Comparison of ENCODE assay signal across 1 cellular context in the genomic region with DNA sequence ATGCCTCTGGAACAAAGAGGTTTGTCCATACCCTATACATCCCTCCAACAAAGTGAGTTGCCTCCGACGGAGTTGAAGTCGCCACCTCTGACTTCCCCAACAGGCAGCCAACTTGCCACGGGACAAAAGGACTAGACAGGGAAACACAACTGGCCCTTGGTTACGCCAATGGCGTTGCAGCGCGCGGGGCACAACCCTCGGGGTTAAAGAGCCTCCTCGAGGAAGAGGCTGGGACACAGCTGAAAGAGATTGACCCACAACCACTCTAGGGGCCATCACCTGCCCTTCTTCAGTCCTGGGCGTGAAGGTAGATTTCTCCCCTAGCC.
TF ChIP-seq lines count a peak whose summit lies in the region.

No MANE protein-coding gene starts in this region.

TF ChIP-seq in HepG2, 621 proteins besides CTCF, POLR2A, EP300 and RAD21 (continued from another document and continues in another):
- TF ChIP-seq, protein P1, sequence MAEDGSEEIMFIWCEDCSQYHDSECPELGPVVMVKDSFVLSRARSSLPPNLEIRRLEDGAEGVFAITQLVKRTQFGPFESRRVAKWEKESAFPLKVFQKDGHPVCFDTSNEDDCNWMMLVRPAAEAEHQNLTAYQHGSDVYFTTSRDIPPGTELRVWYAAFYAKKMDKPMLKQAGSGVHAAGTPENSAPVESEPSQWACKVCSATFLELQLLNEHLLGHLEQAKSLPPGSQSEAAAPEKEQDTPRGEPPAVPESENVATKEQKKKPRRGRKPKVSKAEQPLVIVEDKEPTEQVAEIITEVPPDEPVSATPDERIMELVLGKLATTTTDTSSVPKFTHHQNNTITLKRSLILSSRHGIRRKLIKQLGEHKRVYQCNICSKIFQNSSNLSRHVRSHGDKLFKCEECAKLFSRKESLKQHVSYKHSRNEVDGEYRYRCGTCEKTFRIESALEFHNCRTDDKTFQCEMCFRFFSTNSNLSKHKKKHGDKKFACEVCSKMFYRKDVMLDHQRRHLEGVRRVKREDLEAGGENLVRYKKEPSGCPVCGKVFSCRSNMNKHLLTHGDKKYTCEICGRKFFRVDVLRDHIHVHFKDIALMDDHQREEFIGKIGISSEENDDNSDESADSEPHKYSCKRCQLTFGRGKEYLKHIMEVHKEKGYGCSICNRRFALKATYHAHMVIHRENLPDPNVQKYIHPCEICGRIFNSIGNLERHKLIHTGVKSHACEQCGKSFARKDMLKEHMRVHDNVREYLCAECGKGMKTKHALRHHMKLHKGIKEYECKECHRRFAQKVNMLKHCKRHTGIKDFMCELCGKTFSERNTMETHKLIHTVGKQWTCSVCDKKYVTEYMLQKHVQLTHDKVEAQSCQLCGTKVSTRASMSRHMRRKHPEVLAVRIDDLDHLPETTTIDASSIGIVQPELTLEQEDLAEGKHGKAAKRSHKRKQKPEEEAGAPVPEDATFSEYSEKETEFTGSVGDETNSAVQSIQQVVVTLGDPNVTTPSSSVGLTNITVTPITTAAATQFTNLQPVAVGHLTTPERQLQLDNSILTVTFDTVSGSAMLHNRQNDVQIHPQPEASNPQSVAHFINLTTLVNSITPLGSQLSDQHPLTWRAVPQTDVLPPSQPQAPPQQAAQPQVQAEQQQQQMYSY (CRISPR knock-in tag; IDR thresholded peaks at IDR 0.05) = peak; percentile 48; the same call in 1 of the 2 replicates
- TF ChIP-seq NRL (CRISPR knock-in tag; IDR thresholded peaks at IDR 0.05; ENCODE audit: borderline replicate concordance) (no peak), SP1 (IDR thresholded peaks at IDR 0.05) (no peak), SP1 (CRISPR knock-in tag; IDR thresholded peaks at IDR 0.05) (peak; percentile 12; the same call in 1 of the 2 replicates), MAF1 (CRISPR knock-in tag; IDR thresholded peaks at IDR 0.05; ENCODE audit: borderline replicate concordance) (no peak), TCF7L2 (IDR thresholded peaks at IDR 0.05; ENCODE audit: low read depth, low read length) (no peak), RBAK (CRISPR knock-in tag; IDR thresholded peaks at IDR 0.05) (no peak), ZBTB3 (CRISPR knock-in tag; IDR thresholded peaks at IDR 0.05; ENCODE audit: borderline replicate concordance, low read depth) (no peak), NCOA5 (CRISPR knock-in tag; IDR thresholded peaks at IDR 0.05) (no peak), AGO2 (optimal IDR thresholded peaks at IDR 0.05; ENCODE audit: low read depth, low read length) (peak; percentile 53), KMT2A (CRISPR knock-in tag; IDR thresholded peaks at IDR 0.05) (no peak), MAFK (conservative IDR thresholded peaks at IDR 0.05 in 1 of 2, IDR thresholded peaks at IDR 0.05 in 1 of 2; ENCODE audit: low read length in 2 of 2) (no peak), RFX3 (CRISPR knock-in tag; IDR thresholded peaks at IDR 0.05) (no peak), ERF (CRISPR knock-in tag; IDR thresholded peaks at IDR 0.05) (peak; percentile 14; the same call in 1 of the 2 replicates), CBFB (CRISPR knock-in tag; IDR thresholded peaks at IDR 0.05) (no peak), KDM5A (IDR thresholded peaks at IDR 0.05; ENCODE audit: borderline replicate concordance, low read length) (no peak), ZNF446 (CRISPR knock-in tag; IDR thresholded peaks at IDR 0.05) (no peak), NFYB (CRISPR knock-in tag; IDR thresholded peaks at IDR 0.05) (peak; percentile 72), ZNF317 (CRISPR knock-in tag; IDR thresholded peaks at IDR 0.05) (no peak; the same call in 1 of the 2 replicates), SAFB2 (CRISPR knock-in tag; IDR thresholded peaks at IDR 0.05; ENCODE audit: borderline replicate concordance, low read depth) (no peak), ZBTB38 (CRISPR knock-in tag; IDR thresholded peaks at IDR 0.05) (no peak)
- TF ChIP-seq, protein P2, sequence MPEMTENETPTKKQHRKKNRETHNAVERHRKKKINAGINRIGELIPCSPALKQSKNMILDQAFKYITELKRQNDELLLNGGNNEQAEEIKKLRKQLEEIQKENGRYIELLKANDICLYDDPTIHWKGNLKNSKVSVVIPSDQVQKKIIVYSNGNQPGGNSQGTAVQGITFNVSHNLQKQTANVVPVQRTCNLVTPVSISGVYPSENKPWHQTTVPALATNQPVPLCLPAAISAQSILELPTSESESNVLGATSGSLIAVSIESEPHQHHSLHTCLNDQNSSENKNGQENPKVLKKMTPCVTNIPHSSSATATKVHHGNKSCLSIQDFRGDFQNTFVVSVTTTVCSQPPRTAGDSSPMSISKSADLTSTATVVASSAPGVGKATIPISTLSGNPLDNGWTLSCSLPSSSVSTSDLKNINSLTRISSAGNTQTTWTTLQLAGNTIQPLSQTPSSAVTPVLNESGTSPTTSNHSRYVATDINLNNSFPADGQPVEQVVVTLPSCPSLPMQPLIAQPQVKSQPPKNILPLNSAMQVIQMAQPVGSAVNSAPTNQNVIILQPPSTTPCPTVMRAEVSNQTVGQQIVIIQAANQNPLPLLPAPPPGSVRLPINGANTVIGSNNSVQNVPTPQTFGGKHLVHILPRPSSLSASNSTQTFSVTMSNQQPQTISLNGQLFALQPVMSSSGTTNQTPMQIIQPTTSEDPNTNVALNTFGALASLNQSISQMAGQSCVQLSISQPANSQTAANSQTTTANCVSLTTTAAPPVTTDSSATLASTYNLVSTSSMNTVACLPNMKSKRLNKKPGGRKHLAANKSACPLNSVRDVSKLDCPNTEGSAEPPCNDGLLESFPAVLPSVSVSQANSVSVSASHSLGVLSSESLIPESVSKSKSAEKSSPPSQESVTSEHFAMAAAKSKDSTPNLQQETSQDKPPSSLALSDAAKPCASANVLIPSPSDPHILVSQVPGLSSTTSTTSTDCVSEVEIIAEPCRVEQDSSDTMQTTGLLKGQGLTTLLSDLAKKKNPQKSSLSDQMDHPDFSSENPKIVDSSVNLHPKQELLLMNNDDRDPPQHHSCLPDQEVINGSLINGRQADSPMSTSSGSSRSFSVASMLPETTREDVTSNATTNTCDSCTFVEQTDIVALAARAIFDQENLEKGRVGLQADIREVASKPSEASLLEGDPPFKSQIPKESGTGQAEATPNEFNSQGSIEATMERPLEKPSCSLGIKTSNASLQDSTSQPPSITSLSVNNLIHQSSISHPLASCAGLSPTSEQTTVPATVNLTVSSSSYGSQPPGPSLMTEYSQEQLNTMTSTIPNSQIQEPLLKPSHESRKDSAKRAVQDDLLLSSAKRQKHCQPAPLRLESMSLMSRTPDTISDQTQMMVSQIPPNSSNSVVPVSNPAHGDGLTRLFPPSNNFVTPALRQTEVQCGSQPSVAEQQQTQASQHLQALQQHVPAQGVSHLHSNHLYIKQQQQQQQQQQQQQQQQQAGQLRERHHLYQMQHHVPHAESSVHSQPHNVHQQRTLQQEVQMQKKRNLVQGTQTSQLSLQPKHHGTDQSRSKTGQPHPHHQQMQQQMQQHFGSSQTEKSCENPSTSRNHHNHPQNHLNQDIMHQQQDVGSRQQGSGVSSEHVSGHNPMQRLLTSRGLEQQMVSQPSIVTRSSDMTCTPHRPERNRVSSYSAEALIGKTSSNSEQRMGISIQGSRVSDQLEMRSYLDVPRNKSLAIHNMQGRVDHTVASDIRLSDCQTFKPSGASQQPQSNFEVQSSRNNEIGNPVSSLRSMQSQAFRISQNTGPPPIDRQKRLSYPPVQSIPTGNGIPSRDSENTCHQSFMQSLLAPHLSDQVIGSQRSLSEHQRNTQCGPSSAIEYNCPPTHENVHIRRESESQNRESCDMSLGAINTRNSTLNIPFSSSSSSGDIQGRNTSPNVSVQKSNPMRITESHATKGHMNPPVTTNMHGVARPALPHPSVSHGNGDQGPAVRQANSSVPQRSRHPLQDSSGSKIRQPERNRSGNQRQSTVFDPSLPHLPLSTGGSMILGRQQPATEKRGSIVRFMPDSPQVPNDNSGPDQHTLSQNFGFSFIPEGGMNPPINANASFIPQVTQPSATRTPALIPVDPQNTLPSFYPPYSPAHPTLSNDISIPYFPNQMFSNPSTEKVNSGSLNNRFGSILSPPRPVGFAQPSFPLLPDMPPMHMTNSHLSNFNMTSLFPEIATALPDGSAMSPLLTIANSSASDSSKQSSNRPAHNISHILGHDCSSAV (CRISPR knock-in tag; IDR thresholded peaks at IDR 0.05; ENCODE audit: borderline replicate concordance) = no peak
- TF ChIP-seq, protein P3, sequence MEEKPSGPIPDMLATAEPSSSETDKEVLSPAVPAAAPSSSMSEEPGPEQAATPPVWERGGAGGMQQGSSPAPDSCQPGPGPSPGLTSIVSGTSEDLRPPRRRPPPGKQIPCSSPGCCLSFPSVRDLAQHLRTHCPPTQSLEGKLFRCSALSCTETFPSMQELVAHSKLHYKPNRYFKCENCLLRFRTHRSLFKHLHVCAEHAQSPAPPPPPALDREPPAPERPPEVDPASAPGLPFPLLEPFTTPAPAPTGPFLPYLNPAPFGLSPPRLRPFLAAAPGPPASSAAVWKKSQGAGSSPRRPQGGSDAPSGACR (CRISPR knock-in tag; IDR thresholded peaks at IDR 0.05) = no peak
- TF ChIP-seq, protein P4, sequence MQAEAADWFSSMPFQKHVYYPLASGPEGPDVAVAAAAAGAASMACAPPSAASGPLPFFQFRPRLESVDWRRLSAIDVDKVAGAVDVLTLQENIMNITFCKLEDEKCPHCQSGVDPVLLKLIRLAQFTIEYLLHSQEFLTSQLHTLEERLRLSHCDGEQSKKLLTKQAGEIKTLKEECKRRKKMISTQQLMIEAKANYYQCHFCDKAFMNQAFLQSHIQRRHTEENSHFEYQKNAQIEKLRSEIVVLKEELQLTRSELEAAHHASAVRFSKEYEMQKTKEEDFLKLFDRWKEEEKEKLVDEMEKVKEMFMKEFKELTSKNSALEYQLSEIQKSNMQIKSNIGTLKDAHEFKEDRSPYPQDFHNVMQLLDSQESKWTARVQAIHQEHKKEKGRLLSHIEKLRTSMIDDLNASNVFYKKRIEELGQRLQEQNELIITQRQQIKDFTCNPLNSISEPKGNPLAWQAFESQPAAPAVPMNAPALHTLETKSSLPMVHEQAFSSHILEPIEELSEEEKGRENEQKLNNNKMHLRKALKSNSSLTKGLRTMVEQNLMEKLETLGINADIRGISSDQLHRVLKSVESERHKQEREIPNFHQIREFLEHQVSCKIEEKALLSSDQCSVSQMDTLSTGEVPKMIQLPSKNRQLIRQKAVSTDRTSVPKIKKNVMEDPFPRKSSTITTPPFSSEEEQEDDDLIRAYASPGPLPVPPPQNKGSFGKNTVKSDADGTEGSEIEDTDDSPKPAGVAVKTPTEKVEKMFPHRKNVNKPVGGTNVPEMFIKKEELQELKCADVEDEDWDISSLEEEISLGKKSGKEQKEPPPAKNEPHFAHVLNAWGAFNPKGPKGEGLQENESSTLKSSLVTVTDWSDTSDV (CRISPR knock-in tag; IDR thresholded peaks at IDR 0.05) = 0 out of 2 replicates have a peak, but pooled peaks have one; percentile 14
- TF ChIP-seq, protein P5, sequence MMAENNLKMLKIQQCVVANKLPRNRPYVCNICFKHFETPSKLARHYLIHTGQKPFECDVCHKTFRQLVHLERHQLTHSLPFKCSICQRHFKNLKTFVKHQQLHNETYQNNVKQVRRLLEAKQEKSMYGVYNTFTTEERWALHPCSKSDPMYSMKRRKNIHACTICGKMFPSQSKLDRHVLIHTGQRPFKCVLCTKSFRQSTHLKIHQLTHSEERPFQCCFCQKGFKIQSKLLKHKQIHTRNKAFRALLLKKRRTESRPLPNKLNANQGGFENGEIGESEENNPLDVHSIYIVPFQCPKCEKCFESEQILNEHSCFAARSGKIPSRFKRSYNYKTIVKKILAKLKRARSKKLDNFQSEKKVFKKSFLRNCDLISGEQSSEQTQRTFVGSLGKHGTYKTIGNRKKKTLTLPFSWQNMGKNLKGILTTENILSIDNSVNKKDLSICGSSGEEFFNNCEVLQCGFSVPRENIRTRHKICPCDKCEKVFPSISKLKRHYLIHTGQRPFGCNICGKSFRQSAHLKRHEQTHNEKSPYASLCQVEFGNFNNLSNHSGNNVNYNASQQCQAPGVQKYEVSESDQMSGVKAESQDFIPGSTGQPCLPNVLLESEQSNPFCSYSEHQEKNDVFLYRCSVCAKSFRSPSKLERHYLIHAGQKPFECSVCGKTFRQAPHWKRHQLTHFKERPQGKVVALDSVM (CRISPR knock-in tag; IDR thresholded peaks at IDR 0.05) = peak; percentile 63; the same call in 1 of the 2 replicates
- TF ChIP-seq, protein P6, sequence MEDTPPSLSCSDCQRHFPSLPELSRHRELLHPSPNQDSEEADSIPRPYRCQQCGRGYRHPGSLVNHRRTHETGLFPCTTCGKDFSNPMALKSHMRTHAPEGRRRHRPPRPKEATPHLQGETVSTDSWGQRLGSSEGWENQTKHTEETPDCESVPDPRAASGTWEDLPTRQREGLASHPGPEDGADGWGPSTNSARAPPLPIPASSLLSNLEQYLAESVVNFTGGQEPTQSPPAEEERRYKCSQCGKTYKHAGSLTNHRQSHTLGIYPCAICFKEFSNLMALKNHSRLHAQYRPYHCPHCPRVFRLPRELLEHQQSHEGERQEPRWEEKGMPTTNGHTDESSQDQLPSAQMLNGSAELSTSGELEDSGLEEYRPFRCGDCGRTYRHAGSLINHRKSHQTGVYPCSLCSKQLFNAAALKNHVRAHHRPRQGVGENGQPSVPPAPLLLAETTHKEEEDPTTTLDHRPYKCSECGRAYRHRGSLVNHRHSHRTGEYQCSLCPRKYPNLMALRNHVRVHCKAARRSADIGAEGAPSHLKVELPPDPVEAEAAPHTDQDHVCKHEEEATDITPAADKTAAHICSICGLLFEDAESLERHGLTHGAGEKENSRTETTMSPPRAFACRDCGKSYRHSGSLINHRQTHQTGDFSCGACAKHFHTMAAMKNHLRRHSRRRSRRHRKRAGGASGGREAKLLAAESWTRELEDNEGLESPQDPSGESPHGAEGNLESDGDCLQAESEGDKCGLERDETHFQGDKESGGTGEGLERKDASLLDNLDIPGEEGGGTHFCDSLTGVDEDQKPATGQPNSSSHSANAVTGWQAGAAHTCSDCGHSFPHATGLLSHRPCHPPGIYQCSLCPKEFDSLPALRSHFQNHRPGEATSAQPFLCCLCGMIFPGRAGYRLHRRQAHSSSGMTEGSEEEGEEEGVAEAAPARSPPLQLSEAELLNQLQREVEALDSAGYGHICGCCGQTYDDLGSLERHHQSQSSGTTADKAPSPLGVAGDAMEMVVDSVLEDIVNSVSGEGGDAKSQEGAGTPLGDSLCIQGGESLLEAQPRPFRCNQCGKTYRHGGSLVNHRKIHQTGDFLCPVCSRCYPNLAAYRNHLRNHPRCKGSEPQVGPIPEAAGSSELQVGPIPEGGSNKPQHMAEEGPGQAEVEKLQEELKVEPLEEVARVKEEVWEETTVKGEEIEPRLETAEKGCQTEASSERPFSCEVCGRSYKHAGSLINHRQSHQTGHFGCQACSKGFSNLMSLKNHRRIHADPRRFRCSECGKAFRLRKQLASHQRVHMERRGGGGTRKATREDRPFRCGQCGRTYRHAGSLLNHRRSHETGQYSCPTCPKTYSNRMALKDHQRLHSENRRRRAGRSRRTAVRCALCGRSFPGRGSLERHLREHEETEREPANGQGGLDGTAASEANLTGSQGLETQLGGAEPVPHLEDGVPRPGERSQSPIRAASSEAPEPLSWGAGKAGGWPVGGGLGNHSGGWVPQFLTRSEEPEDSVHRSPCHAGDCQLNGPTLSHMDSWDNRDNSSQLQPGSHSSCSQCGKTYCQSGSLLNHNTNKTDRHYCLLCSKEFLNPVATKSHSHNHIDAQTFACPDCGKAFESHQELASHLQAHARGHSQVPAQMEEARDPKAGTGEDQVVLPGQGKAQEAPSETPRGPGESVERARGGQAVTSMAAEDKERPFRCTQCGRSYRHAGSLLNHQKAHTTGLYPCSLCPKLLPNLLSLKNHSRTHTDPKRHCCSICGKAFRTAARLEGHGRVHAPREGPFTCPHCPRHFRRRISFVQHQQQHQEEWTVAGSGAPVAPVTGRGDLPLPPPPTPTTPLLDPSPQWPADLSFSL (CRISPR knock-in tag; IDR thresholded peaks at IDR 0.05) = peak; percentile 32; the same call in 1 of the 2 replicates
